In the genomic region with DNA sequence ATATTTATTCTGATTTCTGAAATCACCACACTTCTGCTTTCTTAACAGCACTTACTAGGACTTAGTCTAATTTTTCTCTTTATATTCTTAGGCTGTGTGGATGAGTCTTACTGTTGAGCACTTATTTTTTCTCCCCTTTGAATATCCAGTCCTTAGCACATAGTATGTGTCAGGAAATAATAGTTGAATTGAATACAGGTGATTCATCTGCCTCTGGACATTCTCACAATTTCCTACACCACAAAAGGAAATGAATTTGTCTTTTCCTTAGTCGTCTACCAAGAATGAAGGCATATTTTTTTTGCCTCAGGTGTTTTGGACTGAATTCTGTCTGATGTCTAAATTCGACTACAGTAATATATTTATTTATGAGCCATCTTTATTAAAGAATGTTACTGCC, we compare ENCODE assay signal across 18 cellular contexts.
DNase-seq lines count a peak whose midpoint lies in the region; ATAC-seq, FAIRE-seq and TF ChIP-seq lines count a peak whose summit lies in the region.
"Had no signal": no experiment of that assay in that cellular context is flagged by ENCODE, and none has a peak within 500 bp of the region (broad histone marks: within the 10 kb centered on the region; RNA-seq: fewer than 3 reads in every experiment).

No MANE protein-coding gene starts in this region.

- H3K36me3 ChIP-seq in GM23248 (ENCODE audit: low read depth): peaks cover 42% of the 10 kb centered on the region
- peaks cover 80% of the 10 kb centered on the region for H3K36me3 ChIP-seq in PC-9 (ENCODE audit: low read depth)
- H3K36me3 ChIP-seq in endothelial cell of umbilical vein (ENCODE audit: control insufficient read depth in 2 of 2, extremely low read depth in 1 of 2, insufficient read depth in 2 of 2, low read length in 2 of 2): peaks cover 8 to 13% of the 10 kb centered on the region in 2 experiments
- peaks cover 11 to 12% of the 10 kb centered on the region in 2 experiments for H3K36me3 ChIP-seq in trophoblast cell (ENCODE audit: control insufficient read depth in 1 of 2, insufficient read depth in 2 of 2, low read length in 2 of 2)
- H3K36me3 ChIP-seq in heart left ventricle: peaks cover 0 to 19% (median 9%) of the 10 kb centered on the region in 9 donors
- H3K36me3 ChIP-seq: thoracic aorta had no signal

- H3K4ac ChIP-seq in trophoblast cell (ENCODE audit: low read depth, low read length): no peak overlapping the region

- no peak overlapping the region for H3K14ac ChIP-seq in trophoblast cell (ENCODE audit: low read length)

- H3K4me1 ChIP-seq in GM23248 (ENCODE audit: insufficient read depth) (peaks cover 20% of the 10 kb centered on the region), PC-9 (replicated peaks; ENCODE audit: insufficient read depth) (peaks cover 19% of the 10 kb centered on the region), endothelial cell of umbilical vein (ENCODE audit: control insufficient read depth, extremely low read depth, insufficient read depth, low read length) (peaks cover 42% of the 10 kb centered on the region), trophoblast cell (ENCODE audit: control insufficient read depth in 1 of 2, insufficient read depth in 2 of 2, low read length in 2 of 2) (no peaks in the 10 kb centered on the region), heart left ventricle (peaks cover 0 to 41% (median 17%) of the 10 kb centered on the region in 12 donors)
- H3K4me1 ChIP-seq: SJSA1 had no signal

- H3K9me2 ChIP-seq in GM23248 (ENCODE audit: insufficient read depth) (no peaks in the 10 kb centered on the region), PC-9 (ENCODE audit: insufficient read depth) (no peaks in the 10 kb centered on the region)

- no peaks in the 10 kb centered on the region for H3K27me3 ChIP-seq in GM23248 (replicated peaks; ENCODE audit: insufficient read depth)
- no peaks in the 10 kb centered on the region for H3K27me3 ChIP-seq in PC-9 (ENCODE audit: insufficient read depth, low read depth)
- no peaks in the 10 kb centered on the region for H3K27me3 ChIP-seq in endothelial cell of umbilical vein (ENCODE audit: control insufficient read depth in 2 of 2, insufficient read depth in 2 of 2, low read length in 2 of 2)
- no peaks in the 10 kb centered on the region for H3K27me3 ChIP-seq in trophoblast cell (ENCODE audit: insufficient read depth, low read length)
- no peaks in the 10 kb centered on the region for H3K27me3 ChIP-seq in heart left ventricle
- H3K27me3 ChIP-seq: body of pancreas, SJSA1 had no signal

- no TSS peak for BruUV-seq in PC-9 (replicated peaks; lab: Mats Ljungman, UMichigan)
- no TSS peak for BruUV-seq in endothelial cell of umbilical vein (replicated peaks; lab: Mats Ljungman, UMichigan)

- TF ChIP-seq POLR2A in endothelial cell of umbilical vein (IDR thresholded peaks at IDR 0.05; ENCODE audit: low read depth, low read length) (no peak), heart left ventricle (IDR thresholded peaks at IDR 0.05) (no peak)

- no peaks in the 10 kb centered on the region for H3K9me1 ChIP-seq in endothelial cell of umbilical vein (replicated peaks; ENCODE audit: control insufficient read depth, extremely low read depth, insufficient read depth, low read length)

- dilution Hi-C loops in endothelial cell of umbilical vein (cut with MboI; ENCODE audit: extremely low pct_ligation_motif_present, low sequenced_read_pairs): no loop called here

- H3K4me2 ChIP-seq in GM23248 (ENCODE audit: unreplicated experiment) (no peak overlapping the region), PC-9 (peak overlapping the region; percentile 9), endothelial cell of umbilical vein (ENCODE audit: insufficient read depth, low read length) (peak overlapping the region; percentile 13), trophoblast cell (ENCODE audit: low read length) (no peak overlapping the region)

- TF ChIP-seq CTCF in PC-9 (conservative IDR thresholded peaks at IDR 0.05): no peak
- TF ChIP-seq CTCF in endothelial cell of umbilical vein (IDR thresholded peaks at IDR 0.05; ENCODE audit: extremely low read depth in 1 of 2, insufficient read depth in 1 of 2, low read depth in 1 of 2, low read length in 2 of 2): no peak
- TF ChIP-seq CTCF in heart left ventricle (IDR thresholded peaks at IDR 0.05): no peak

- peak; percentile 80 for FAIRE-seq in endothelial cell of umbilical vein (lab: Jason Lieb, UNC)

- H4K12ac ChIP-seq in trophoblast cell (ENCODE audit: low read depth, low read length): no peak overlapping the region

- no peak overlapping the region for H3K23ac ChIP-seq in trophoblast cell (ENCODE audit: low read length)

- H3F3A ChIP-seq in GM23248 (ENCODE audit: insufficient read depth) (peaks cover 31% of the 10 kb centered on the region), PC-9 (ENCODE audit: insufficient read depth, low read depth) (peaks cover 75% of the 10 kb centered on the region)

- WGBS in GM23248 (ENCODE audit: low coverage in 1 of 2, low lambda C conversion rate in 2 of 2, missing lambda C conversion rate in 2 of 2), 2 experiments: 8 to 15% methylated on average over 2 of the region's 2 CpGs
- WGBS in trophoblast cell (ENCODE audit: extremely low coverage, insufficient coverage, insufficient read length): no CpG with 5 or more reads among the region's 2 CpGs
- 51 to 77% (median 63%) methylated on average over 2 of the region's 2 CpGs for WGBS in heart left ventricle, 4 donors

- H2AFZ ChIP-seq in GM23248: no peak overlapping the region
- no peak overlapping the region for H2AFZ ChIP-seq in PC-9
- no peak overlapping the region for H2AFZ ChIP-seq in endothelial cell of umbilical vein (ENCODE audit: low read depth, low read length)
- H2AFZ ChIP-seq in trophoblast cell (ENCODE audit: insufficient read depth, low read length, poor library complexity): no peak overlapping the region

- H3K9me3 ChIP-seq in GM23248 (ENCODE audit: low read depth): no peaks in the 10 kb centered on the region
- H3K9me3 ChIP-seq in PC-9 (ENCODE audit: insufficient read depth, low read depth): peaks cover 19% of the 10 kb centered on the region
- peaks cover 5% of the 10 kb centered on the region for H3K9me3 ChIP-seq in endothelial cell of umbilical vein (replicated peaks; ENCODE audit: control insufficient read depth, insufficient read depth, low read length)
- peaks cover 6% of the 10 kb centered on the region for H3K9me3 ChIP-seq in trophoblast cell (ENCODE audit: insufficient read depth, low read depth, low read length)
- peaks cover 0 to 17% (median 3%) of the 10 kb centered on the region in 12 donors for H3K9me3 ChIP-seq in heart left ventricle
- H3K9me3 ChIP-seq: thoracic aorta had no signal

- H4K8ac ChIP-seq in trophoblast cell (ENCODE audit: low read depth, low read length): no peak overlapping the region

- no peak overlapping the region for H3K9ac ChIP-seq in GM23248
- H3K9ac ChIP-seq in endothelial cell of umbilical vein (replicated peaks; ENCODE audit: extremely low read depth, insufficient read depth, low read length): no peak overlapping the region
- H3K9ac ChIP-seq in trophoblast cell (ENCODE audit: low read length): no peak overlapping the region

- H2BK5ac ChIP-seq in trophoblast cell (ENCODE audit: low read depth, low read length, poor library complexity): no peak overlapping the region

- intact Hi-C loops in PC-9 (cut with micrococcal nuclease; ENCODE audit: unreplicated experiment) (no loop called here), endothelial cell of umbilical vein (cut with micrococcal nuclease) (loop anchor here (5.0 kb wide), 1 partner anchor 42 kb away; no protein-coding TSS in a partner anchor), heart left ventricle (cut with DNase I) (no loop called here)

- no peak overlapping the region for H2BK120ac ChIP-seq in trophoblast cell (ENCODE audit: insufficient read depth, low read length, poor library complexity)

- H3K79me2 ChIP-seq in GM23248 (ENCODE audit: insufficient read depth) (peaks cover 95% of the 10 kb centered on the region), PC-9 (ENCODE audit: low read depth) (peaks cover 95% of the 10 kb centered on the region), endothelial cell of umbilical vein (ENCODE audit: control insufficient read depth, insufficient read depth, low read length) (peaks cover 63% of the 10 kb centered on the region), trophoblast cell (ENCODE audit: control insufficient read depth, insufficient read depth, low read length, poor library complexity) (no peaks in the 10 kb centered on the region)

- no peak overlapping the region for H4K91ac ChIP-seq in trophoblast cell (ENCODE audit: low read depth, low read length)

- DNase-seq in GM23248 (peak; percentile 72), PC-9 (peak in 1 of 2 experiments; percentile 94), endothelial cell of umbilical vein (ENCODE audit: low read depth, low spot score) (peak; percentile 65), trophoblast cell (peak; percentile 23 to 45), SKM-1 treated with dmso at 0.1 percent for 144 hours (lab: John Stamatoyannopoulos, UW; ENCODE audit: unreplicated experiment) (no peak), heart left ventricle (no peak), GM19238 (ENCODE audit: insufficient read length, low spot score) (no peak)
- DNase-seq: activated CD4-positive, alpha-beta T cell treated with anti-CD3 and anti-CD28 coated beads for 36 hours; activated naive CD4-positive, alpha-beta T cell treated with Interleukin-2 at 50 U/mL for 16 hours; body of pancreas; C1 segment of cervical spinal cord; hippocampal formation; NCI-H1417; occipital lobe; stimulated activated CD4-positive, alpha-beta T cell treated with anti-CD3 and anti-CD28 coated beads, Interleukin-4, amount 100 ng/mL, for 4 hours had no signal

- H3K4me3 ChIP-seq in GM23248 (no peak overlapping the region), PC-9 (no peak overlapping the region), endothelial cell of umbilical vein (replicated peaks in 1 of 3; ENCODE audit: insufficient read depth in 1 of 3, low read depth in 1 of 3, low read length in 3 of 3) (no peak overlapping the region), trophoblast cell (ENCODE audit: low read depth, low read length) (no peak overlapping the region), heart left ventricle (no peak overlapping the region)
- H3K4me3 ChIP-seq: body of pancreas, SJSA1, thoracic aorta had no signal

- in situ Hi-C loops in GM23248 (cut with MboI): no loop called here

- POLR2A ChIA-PET in PC-9 (lab: Charles Lee; ENCODE audit: unreplicated experiment) (no interaction called here), endothelial cell of umbilical vein (lab: Charles Lee) (no interaction called here)

- CTCF ChIA-PET in PC-9 (lab: Charles Lee): no interaction called here
- CTCF ChIA-PET in endothelial cell of umbilical vein (lab: Charles Lee): no interaction called here

- no peak overlapping the region for H3K18ac ChIP-seq in trophoblast cell (ENCODE audit: low read length)

- ATAC-seq in heart left ventricle: no peak
- ATAC-seq: activated CD4-positive, alpha-beta T cell treated with anti-CD3 and anti-CD28 coated beads for 36 hours; body of pancreas had no signal

- H2AK5ac ChIP-seq in trophoblast cell (ENCODE audit: low read length): no peak overlapping the region

- H4K20me1 ChIP-seq in GM23248 (ENCODE audit: insufficient read depth): peaks cover 4% of the 10 kb centered on the region; the same call in 1 of the 2 replicates
- H4K20me1 ChIP-seq in PC-9 (ENCODE audit: insufficient read depth): peaks cover 29% of the 10 kb centered on the region
- H4K20me1 ChIP-seq in endothelial cell of umbilical vein (replicated peaks; ENCODE audit: control insufficient read depth, extremely low read depth, insufficient read depth, low read length): peaks cover 5% of the 10 kb centered on the region

- H3K79me1 ChIP-seq in trophoblast cell (ENCODE audit: low read length): no peaks in the 10 kb centered on the region

- H3K27ac ChIP-seq in GM23248: peak overlapping the region; percentile 18
- H3K27ac ChIP-seq in PC-9: peak overlapping the region; percentile 66
- peak overlapping the region; percentile 24 for H3K27ac ChIP-seq in endothelial cell of umbilical vein (ENCODE audit: insufficient read depth, low read depth, low read length)
- no peak overlapping the region for H3K27ac ChIP-seq in trophoblast cell (ENCODE audit: low read depth, low read length)
- no peak overlapping the region for H3K27ac ChIP-seq in heart left ventricle
- H3K27ac ChIP-seq: body of pancreas, HL-60, SJSA1, thoracic aorta had no signal

- no peak overlapping the region for H2BK12ac ChIP-seq in trophoblast cell (ENCODE audit: low read length)

Comparison
In these comparisons a context has a peak if more than half of its experiments do, and no peak if none do; other contexts are left out.
1. DNase-seq: peak in GM23248 (single experiment), endothelial cell of umbilical vein (single experiment) and trophoblast cell (2 of 2); none in SKM-1 treated with dmso at 0.1 percent for 144 hours (single experiment), heart left ventricle (0 of 5) and GM19238 (single experiment).
2. H3K27ac ChIP-seq: peak in GM23248 (single experiment), PC-9 (single experiment) and endothelial cell of umbilical vein (single experiment); none in trophoblast cell (single experiment) and heart left ventricle (0 of 12).
3. H3K4me2 ChIP-seq: peak in PC-9 (single experiment) and endothelial cell of umbilical vein (single experiment); none in GM23248 (single experiment) and trophoblast cell (single experiment).